ENCODE assay signal across 13 cellular contexts in the genomic region with DNA sequence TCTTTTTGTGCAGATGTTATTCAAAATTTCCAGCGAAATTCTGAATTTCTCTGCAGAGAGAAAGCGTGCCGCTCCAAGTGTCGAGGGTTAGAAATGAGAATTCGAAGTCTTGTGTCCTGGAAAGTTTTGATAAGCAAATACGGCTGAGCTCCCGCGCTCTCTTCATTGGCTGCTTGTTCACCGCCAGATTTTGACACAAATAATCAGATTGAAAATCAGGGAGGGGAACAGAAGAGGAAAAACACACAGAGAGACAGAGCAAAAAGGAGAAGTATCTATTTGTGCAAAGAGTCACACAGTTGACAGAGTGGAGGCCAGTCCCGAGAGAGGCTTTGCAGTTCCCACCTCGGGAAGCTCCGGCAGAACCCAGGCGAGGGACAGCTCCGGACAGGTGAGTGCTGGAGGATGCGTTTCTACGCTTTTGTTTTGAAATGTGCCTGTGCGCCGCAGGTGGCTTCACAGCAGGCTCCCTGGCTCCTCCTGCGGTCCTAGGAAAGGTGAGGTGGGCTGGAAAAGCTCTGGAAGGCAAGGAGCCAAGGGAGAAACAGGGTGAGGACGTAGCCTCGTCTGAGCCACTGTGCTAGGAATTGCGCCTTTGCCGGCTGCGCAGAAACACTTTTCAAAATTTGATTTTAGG. TPM values are rescaled to one million over a fixed set of nuclear protein-coding genes. Genes with fewer than 3 reads are reported as not detected.
DNase-seq lines count a peak whose midpoint lies in the region; ATAC-seq lines count a peak whose summit lies in the region.
"Had no signal": no experiment of that assay in that cellular context is flagged by ENCODE, and none has a peak within 500 bp of the region (broad histone marks: within the 10 kb centered on the region; RNA-seq: fewer than 3 reads in every experiment).

A gene (plus strand): TSS at position 244 of the 637 bp plus-strand sequence. CDS start 7,985 bp downstream, outside the sequence.

- H3K27ac Mint-ChIP-seq in memory B cell: no peak within 1 kb of the TSS
- H3K27ac Mint-ChIP-seq: activated CD8-positive, alpha-beta memory T cell treated with anti-CD3 and anti-CD28 coated beads, Interleukin-2, amount 10 ng/mL, durations not matched to agents 7 days and 5 days had no signal

- H3K27me3 Mint-ChIP-seq in memory B cell: peaks cover 21% of the 10 kb centered on the region

- ATAC-seq in memory B cell (ENCODE audit: low read depth): peak; percentile 28

- peaks cover 12% of the 10 kb centered on the region for H3K4me1 Mint-ChIP-seq in memory B cell

- no peaks in the 10 kb centered on the region for H3K36me3 Mint-ChIP-seq in memory B cell
- H3K36me3 Mint-ChIP-seq: activated CD8-positive, alpha-beta memory T cell treated with anti-CD3 and anti-CD28 coated beads, Interleukin-2, amount 10 ng/mL, durations not matched to agents 7 days and 5 days had no signal

- in situ Hi-C loops in G401 (cut with HindIII; ENCODE audit: low sequenced_read_pairs): no loop called here

- DNase-seq in CD1c-positive myeloid dendritic cell (ENCODE audit: extremely low spot score) (peak; percentile 26), HUDEP-2 (lab: John Stamatoyannopoulos, UW; ENCODE audit: unreplicated experiment in 76 of 76) (peak in 74 of 76 experiments; percentile 43 to 95 (median 74)), RPMI8226 (peak; percentile 25), memory B cell (ENCODE audit: low spot score in 2 of 2) (no peak), T1000 (lab: John Stamatoyannopoulos, UW) (no peak), G401 (ENCODE audit: low spot score) (no peak), T-helper 2 cell (no peak), mucosa of gallbladder (ENCODE audit: low spot score) (no peak)
- DNase-seq: activated CD8-positive, alpha-beta memory T cell treated with anti-CD3 and anti-CD28 coated beads, Interleukin-2, amount 10 ng/mL, durations not matched to agents 7 days and 5 days; effector memory CD4-positive, alpha-beta T cell; NCI-H748 treated with DMSO at 0.1 percent for 48 hours; T-helper 1 cell had no signal

- H3K4me3 Mint-ChIP-seq in memory B cell: peak within 1 kb of the TSS; percentile 56
- H3K4me3 Mint-ChIP-seq: activated CD8-positive, alpha-beta memory T cell treated with anti-CD3 and anti-CD28 coated beads, Interleukin-2, amount 10 ng/mL, durations not matched to agents 7 days and 5 days had no signal

- H3K9me3 Mint-ChIP-seq in memory B cell: no peaks in the 10 kb centered on the region

RNA-seq across cellular contexts. Expression of the gene that starts here (rescaled TPM):
- total RNA-seq in G401 (2014; rRNA removed; shearing (Covaris generic)): 1.5 TPM in 1 of 2 replicates, not detected in the other
- total RNA-seq in mucosa of gallbladder: 1.3 TPM
- total RNA-seq: activated CD8-positive, alpha-beta memory T cell treated with anti-CD3 and anti-CD28 coated beads, Interleukin-2, amount 10 ng/mL, durations not matched to agents 7 days and 5 days; ureter had no signal

Comparison
In these comparisons a context has a peak if more than half of its experiments do, and no peak if none do; other contexts are left out.
1. DNase-seq: peak in CD1c-positive myeloid dendritic cell (single experiment), HUDEP-2 (74 of 76) and RPMI8226 (single experiment); none in memory B cell (0 of 2), T1000 (single experiment), G401 (single experiment), T-helper 2 cell (0 of 5) and mucosa of gallbladder (single experiment).